9 cellular contexts compared by ENCODE assay signal in genomic region chr12:111758120-111758561, GRCh38. TPM values are rescaled to one million over a fixed set of nuclear protein-coding genes. Genes with fewer than 3 reads are reported as not detected.
DNase-seq lines count a peak whose midpoint lies in the region; ATAC-seq, FAIRE-seq and TF ChIP-seq lines count a peak whose summit lies in the region.
"Had no signal": no experiment of that assay in that cellular context is flagged by ENCODE, and none has a peak within 500 bp of the region (broad histone marks: within the 10 kb centered on the region; RNA-seq: fewer than 3 reads in every experiment).

No MANE protein-coding gene starts in this region.

- no peak for TF ChIP-seq POLR2A in transverse colon (IDR thresholded peaks at IDR 0.05)

- 75% methylated on average over 9 of the region's 9 CpGs; no CpG with 5 or more reads in 1 of the 2 donors for WGBS in transverse colon (ENCODE audit: low coverage in 1 of 2), 2 donors

- no peak overlapping the region for H2AFZ ChIP-seq in astrocyte (ENCODE audit: low read depth, low read length)

- no peaks in the 10 kb centered on the region for H3K9me3 ChIP-seq in astrocyte (ENCODE audit: insufficient read depth, low read depth, low read length)
- H3K9me3 ChIP-seq in transverse colon = no peaks in the 10 kb centered on the region

- H3K4me1 Mint-ChIP-seq in activated naive CD8-positive, alpha-beta T cell treated with anti-CD3 and anti-CD28 coated beads, Interleukin-2, amount 10 ng/mL, durations not matched to agents 7 days and 5 days = peaks cover 31% of the 10 kb centered on the region
- H3K4me1 Mint-ChIP-seq in activated naive CD8-positive, alpha-beta T cell treated with anti-CD3 and anti-CD28 coated beads for 36 hours = peaks cover 15% of the 10 kb centered on the region
- H3K4me1 Mint-ChIP-seq in astrocyte (ENCODE audit: low read depth, unreplicated experiment) = peaks cover 16% of the 10 kb centered on the region
- H3K4me1 Mint-ChIP-seq in activated T-cell treated with anti-CD3 and anti-CD28 coated beads, Interleukin-2, amount 50 U/mL, for 4 hours (ENCODE audit: low read depth) = no peaks in the 10 kb centered on the region
- peaks cover 0 to 5% of the 10 kb centered on the region in 2 donors for H3K4me1 Mint-ChIP-seq in effector memory CD8-positive, alpha-beta T cell (ENCODE audit: low read depth in 2 of 2)

- H3K27ac ChIP-seq in astrocyte (ENCODE audit: low read depth, low read length) (no peak overlapping the region), transverse colon (peak overlapping the region; percentile 17 to 53 (median 20))

- DNase-seq in activated naive CD8-positive, alpha-beta T cell treated with anti-CD3 and anti-CD28 coated beads, Interleukin-2, amount 10 ng/mL, durations not matched to agents 7 days and 5 days = no peak
- no peak for DNase-seq in activated naive CD8-positive, alpha-beta T cell treated with anti-CD3 and anti-CD28 coated beads for 36 hours
- DNase-seq in astrocyte (ENCODE audit: low read depth) (no peak), left lobe of liver (ENCODE audit: low spot score) (peak; percentile 80), transverse colon (no peak), HPDE6-E6E7 (ENCODE audit: extremely low spot score) (no peak)
- no peak for DNase-seq in activated T-cell treated with anti-CD3 and anti-CD28 coated beads, Interleukin-2, amount 50 U/mL, for 4 hours
- DNase-seq in effector memory CD8-positive, alpha-beta T cell = no peak
- DNase-seq: activated CD4-positive, CD25-positive, alpha-beta regulatory T cell had no signal

- TF ChIP-seq CTCF in astrocyte (IDR thresholded peaks at IDR 0.05; ENCODE audit: insufficient read depth, low read depth, low read length) = no peak
- no peak for TF ChIP-seq CTCF in transverse colon (IDR thresholded peaks at IDR 0.05)

- H4K20me1 ChIP-seq in astrocyte (ENCODE audit: insufficient read depth, low read length) = no peaks in the 10 kb centered on the region

- peak overlapping the region; percentile 32 for H3K4me2 ChIP-seq in astrocyte (ENCODE audit: low read length)

- ATAC-seq in activated naive CD8-positive, alpha-beta T cell treated with anti-CD3 and anti-CD28 coated beads, Interleukin-2, amount 10 ng/mL, durations not matched to agents 7 days and 5 days (ENCODE audit: low read depth) = no peak
- peak; percentile 82 for ATAC-seq in left lobe of liver
- no peak for ATAC-seq in activated T-cell treated with anti-CD3 and anti-CD28 coated beads, Interleukin-2, amount 50 U/mL, for 4 hours
- no peak for ATAC-seq in effector memory CD8-positive, alpha-beta T cell (replicated peaks)

- peaks cover 9% of the 10 kb centered on the region for H3K27me3 Mint-ChIP-seq in activated naive CD8-positive, alpha-beta T cell treated with anti-CD3 and anti-CD28 coated beads, Interleukin-2, amount 10 ng/mL, durations not matched to agents 7 days and 5 days
- no peaks in the 10 kb centered on the region for H3K27me3 Mint-ChIP-seq in activated naive CD8-positive, alpha-beta T cell treated with anti-CD3 and anti-CD28 coated beads for 36 hours
- H3K27me3 Mint-ChIP-seq in astrocyte (ENCODE audit: low read depth, unreplicated experiment) = peaks cover 17% of the 10 kb centered on the region
- H3K27me3 Mint-ChIP-seq in activated T-cell treated with anti-CD3 and anti-CD28 coated beads, Interleukin-2, amount 50 U/mL, for 4 hours (ENCODE audit: low read depth) = peaks cover 7% of the 10 kb centered on the region
- H3K27me3 Mint-ChIP-seq in effector memory CD8-positive, alpha-beta T cell = peaks cover 3 to 17% of the 10 kb centered on the region in 2 donors

- no peaks in the 10 kb centered on the region for H3K9me3 Mint-ChIP-seq in activated naive CD8-positive, alpha-beta T cell treated with anti-CD3 and anti-CD28 coated beads, Interleukin-2, amount 10 ng/mL, durations not matched to agents 7 days and 5 days
- no peaks in the 10 kb centered on the region for H3K9me3 Mint-ChIP-seq in activated naive CD8-positive, alpha-beta T cell treated with anti-CD3 and anti-CD28 coated beads for 36 hours
- H3K9me3 Mint-ChIP-seq in astrocyte (ENCODE audit: unreplicated experiment) = no peaks in the 10 kb centered on the region
- no peaks in the 10 kb centered on the region for H3K9me3 Mint-ChIP-seq in activated T-cell treated with anti-CD3 and anti-CD28 coated beads, Interleukin-2, amount 50 U/mL, for 4 hours
- no peaks in the 10 kb centered on the region for H3K9me3 Mint-ChIP-seq in effector memory CD8-positive, alpha-beta T cell

- H3K4me3 Mint-ChIP-seq in activated naive CD8-positive, alpha-beta T cell treated with anti-CD3 and anti-CD28 coated beads, Interleukin-2, amount 10 ng/mL, durations not matched to agents 7 days and 5 days = peak overlapping the region; percentile 42
- H3K4me3 Mint-ChIP-seq in activated naive CD8-positive, alpha-beta T cell treated with anti-CD3 and anti-CD28 coated beads for 36 hours = no peak overlapping the region
- H3K4me3 Mint-ChIP-seq in astrocyte (ENCODE audit: unreplicated experiment) = no peak overlapping the region
- no peak overlapping the region for H3K4me3 Mint-ChIP-seq in activated T-cell treated with anti-CD3 and anti-CD28 coated beads, Interleukin-2, amount 50 U/mL, for 4 hours
- H3K4me3 Mint-ChIP-seq in effector memory CD8-positive, alpha-beta T cell = no peak overlapping the region

- in situ Hi-C loops in transverse colon (cut with MboI; ENCODE audit: low pct_ligation_motif_present in 1 of 4, low pct_unique_long_range_greater_than_20kb in 1 of 4, low sequenced_read_pairs in 3 of 4) = loop anchor here in 3 of 4 donors (10.0 kb wide), 1 partner anchor 47 kb away; no protein-coding TSS in a partner anchor

- H3K4me3 ChIP-seq in astrocyte (ENCODE audit: insufficient read depth, low read depth, low read length) (no peak overlapping the region), transverse colon (no peak overlapping the region)

- H3K27ac Mint-ChIP-seq in activated naive CD8-positive, alpha-beta T cell treated with anti-CD3 and anti-CD28 coated beads, Interleukin-2, amount 10 ng/mL, durations not matched to agents 7 days and 5 days = peak overlapping the region; percentile 80
- H3K27ac Mint-ChIP-seq in activated naive CD8-positive, alpha-beta T cell treated with anti-CD3 and anti-CD28 coated beads for 36 hours = no peak overlapping the region
- peak overlapping the region; percentile 86 for H3K27ac Mint-ChIP-seq in astrocyte (ENCODE audit: unreplicated experiment)
- H3K27ac Mint-ChIP-seq in effector memory CD8-positive, alpha-beta T cell = no peak overlapping the region

- POLR2A ChIA-PET in activated naive CD8-positive, alpha-beta T cell treated with anti-CD3 and anti-CD28 coated beads, Interleukin-2, amount 10 ng/mL, durations not matched to agents 7 days and 5 days (lab: Charles Lee) = interaction anchor here (0.8 to 1.2 kb wide), 2 partner anchors 17 to 84 kb away, joined by 3 to 4 read pairs; partner anchors contain the start of gene MAPKAPK5

- H3K4me1 ChIP-seq in astrocyte (ENCODE audit: insufficient read depth, low read length) = peaks cover 16% of the 10 kb centered on the region
- H3K4me1 ChIP-seq in transverse colon = peaks cover 0 to 14% (median 6%) of the 10 kb centered on the region in 4 donors

- no peaks in the 10 kb centered on the region for H3K36me3 ChIP-seq in astrocyte (ENCODE audit: insufficient read depth, low read length)
- H3K36me3 ChIP-seq in transverse colon = no peaks in the 10 kb centered on the region

- intact Hi-C loops in transverse colon (cut with DNase I; ENCODE audit: low total_unique reads) = no loop called here

- H3K36me3 Mint-ChIP-seq in activated naive CD8-positive, alpha-beta T cell treated with anti-CD3 and anti-CD28 coated beads, Interleukin-2, amount 10 ng/mL, durations not matched to agents 7 days and 5 days = peaks cover 1% of the 10 kb centered on the region
- H3K36me3 Mint-ChIP-seq in activated naive CD8-positive, alpha-beta T cell treated with anti-CD3 and anti-CD28 coated beads for 36 hours = peaks cover 4% of the 10 kb centered on the region
- peaks cover 8% of the 10 kb centered on the region for H3K36me3 Mint-ChIP-seq in astrocyte (ENCODE audit: low read depth, unreplicated experiment)
- peaks cover 9% of the 10 kb centered on the region for H3K36me3 Mint-ChIP-seq in activated T-cell treated with anti-CD3 and anti-CD28 coated beads, Interleukin-2, amount 50 U/mL, for 4 hours (ENCODE audit: insufficient read depth)
- H3K36me3 Mint-ChIP-seq in effector memory CD8-positive, alpha-beta T cell (ENCODE audit: insufficient read depth) = no peaks in the 10 kb centered on the region

- H3K79me2 ChIP-seq in astrocyte (ENCODE audit: insufficient read depth, low read length) = no peaks in the 10 kb centered on the region

- no peak for TF ChIP-seq EP300 in transverse colon (IDR thresholded peaks at IDR 0.05; ENCODE audit: low read depth)

- no peak overlapping the region for H3K9ac ChIP-seq in astrocyte (ENCODE audit: low read length)

- H3K27me3 ChIP-seq in astrocyte (ENCODE audit: insufficient read depth, low read length) = no peaks in the 10 kb centered on the region
- no peaks in the 10 kb centered on the region for H3K27me3 ChIP-seq in transverse colon

- no peak for FAIRE-seq in astrocyte (lab: Jason Lieb, UNC)

RNA-seq across cellular contexts. Expression of gene ALDH2, which starts 8.6 kb away (rescaled TPM):
- 1 to 10 TPM in 1 of 2 experiments, under 1 TPM in 1; 0.99 to 1.9 TPM for total RNA-seq in activated naive CD8-positive, alpha-beta T cell treated with anti-CD3 and anti-CD28 coated beads, Interleukin-2, amount 10 ng/mL, durations not matched to agents 7 days and 5 days
- 1 to 10 TPM; 1.4 to 1.6 TPM for total RNA-seq in activated naive CD8-positive, alpha-beta T cell treated with anti-CD3 and anti-CD28 coated beads for 36 hours
- total RNA-seq in astrocyte = 79.2 and 82.0 TPM in 2 replicates
- 1,121 TPM for total RNA-seq in left lobe of liver
- total RNA-seq in transverse colon = 100 to 1,000 TPM; 102 to 239 (median 162) TPM
- 1 to 10 TPM; 1.6 to 2.7 (median 2.7) TPM for total RNA-seq in activated T-cell treated with anti-CD3 and anti-CD28 coated beads, Interleukin-2, amount 50 U/mL, for 4 hours

Comparison
In these comparisons a context has a peak if more than half of its experiments do, and no peak if none do; other contexts are left out.
1. H3K27ac Mint-ChIP-seq: peak in activated naive CD8-positive, alpha-beta T cell treated with anti-CD3 and anti-CD28 coated beads, Interleukin-2, amount 10 ng/mL, durations not matched to agents 7 days and 5 days (single experiment) and astrocyte (single experiment); none in activated naive CD8-positive, alpha-beta T cell treated with anti-CD3 and anti-CD28 coated beads for 36 hours (single experiment) and effector memory CD8-positive, alpha-beta T cell (0 of 2).
2. RNA of gene ALDH2, which starts 8.6 kb away (total RNA-seq): 1,121 TPM in left lobe of liver (single experiment), 102 to 239 TPM in transverse colon and 79.2 to 82.0 TPM in astrocyte; 1.6 to 2.7 TPM in activated T-cell treated with anti-CD3 and anti-CD28 coated beads, Interleukin-2, amount 50 U/mL, for 4 hours, 0.99 to 1.9 TPM in activated naive CD8-positive, alpha-beta T cell treated with anti-CD3 and anti-CD28 coated beads, Interleukin-2, amount 10 ng/mL, durations not matched to agents 7 days and 5 days and 1.4 to 1.6 TPM in activated naive CD8-positive, alpha-beta T cell treated with anti-CD3 and anti-CD28 coated beads for 36 hours; every median in the first group is over 10 times any median in the second.